ENCODE assay signal across 1 cellular context in the genomic region with DNA sequence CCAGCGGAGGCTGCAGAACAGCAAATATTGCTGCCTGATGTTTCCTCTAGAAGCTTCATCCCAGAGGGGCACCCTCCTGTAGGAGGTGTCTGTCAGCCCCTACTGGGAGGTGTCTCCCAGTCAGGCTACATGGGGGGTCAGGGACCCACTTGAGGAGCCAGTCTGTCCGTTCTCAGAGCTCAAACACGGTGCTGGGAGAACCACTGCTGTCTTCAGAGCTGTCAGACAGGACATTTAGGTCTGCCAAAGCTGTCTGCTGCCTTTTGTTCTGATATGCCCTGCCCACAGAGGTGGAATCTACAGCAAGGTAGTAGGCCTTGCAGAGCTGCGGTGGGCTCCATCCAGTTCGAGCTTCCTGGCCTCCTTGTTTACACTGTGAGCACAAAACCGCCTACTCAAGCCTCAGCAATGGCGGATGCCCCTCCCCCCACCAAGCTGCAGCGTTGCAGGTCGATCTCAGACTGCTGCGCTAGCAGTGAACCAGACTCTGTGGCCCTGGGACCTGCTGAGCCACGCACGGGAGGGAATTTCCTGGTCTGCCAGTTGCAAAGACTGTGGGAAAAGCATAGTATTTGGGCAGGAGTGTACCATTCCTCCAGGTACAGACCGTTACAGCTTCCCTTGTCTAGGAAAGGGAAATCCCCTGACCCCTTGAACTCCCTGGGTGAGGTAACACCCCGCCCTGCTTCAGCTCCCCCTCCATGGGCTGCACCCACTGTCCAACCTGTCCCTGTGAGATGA.
A peak's percentile ranks its signal among the peaks of the same experiment; 100 is the strongest.
TF ChIP-seq lines count a peak whose summit lies in the region.

No MANE protein-coding gene starts in this region.

TF ChIP-seq in WTC11, 78 proteins besides CTCF, POLR2A, EP300 and RAD21:
- TF ChIP-seq ZNF232 (CRISPR knock-in tag; IDR thresholded peaks at IDR 0.05) (no peak), FOXK1 (CRISPR knock-in tag; IDR thresholded peaks at IDR 0.05) (0 out of 2 replicates have a peak, but pooled peaks have one; percentile 55), FOXP1 (CRISPR knock-in tag; IDR thresholded peaks at IDR 0.05; ENCODE audit: borderline replicate concordance) (no peak)
- TF ChIP-seq, protein P1, sequence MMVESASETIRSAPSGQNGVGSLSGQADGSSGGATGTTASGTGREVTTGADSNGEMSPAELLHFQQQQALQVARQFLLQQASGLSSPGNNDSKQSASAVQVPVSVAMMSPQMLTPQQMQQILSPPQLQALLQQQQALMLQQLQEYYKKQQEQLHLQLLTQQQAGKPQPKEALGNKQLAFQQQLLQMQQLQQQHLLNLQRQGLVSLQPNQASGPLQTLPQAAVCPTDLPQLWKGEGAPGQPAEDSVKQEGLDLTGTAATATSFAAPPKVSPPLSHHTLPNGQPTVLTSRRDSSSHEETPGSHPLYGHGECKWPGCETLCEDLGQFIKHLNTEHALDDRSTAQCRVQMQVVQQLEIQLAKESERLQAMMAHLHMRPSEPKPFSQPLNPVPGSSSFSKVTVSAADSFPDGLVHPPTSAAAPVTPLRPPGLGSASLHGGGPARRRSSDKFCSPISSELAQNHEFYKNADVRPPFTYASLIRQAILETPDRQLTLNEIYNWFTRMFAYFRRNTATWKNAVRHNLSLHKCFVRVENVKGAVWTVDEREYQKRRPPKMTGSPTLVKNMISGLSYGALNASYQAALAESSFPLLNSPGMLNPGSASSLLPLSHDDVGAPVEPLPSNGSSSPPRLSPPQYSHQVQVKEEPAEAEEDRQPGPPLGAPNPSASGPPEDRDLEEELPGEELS (CRISPR knock-in tag; IDR thresholded peaks at IDR 0.05) = peak; percentile 35; the same call in 1 of the 2 replicates
